ENCODE assay signal across 1 cellular context in genomic region chr17:4908301-4908700, GRCh38.
A peak's percentile ranks its signal among the peaks of the same experiment; 100 is the strongest.
TF ChIP-seq lines count a peak whose summit lies in the region.

No MANE protein-coding gene starts in this region.

TF ChIP-seq in HepG2, 621 proteins besides CTCF, POLR2A, EP300 and RAD21 (continued from another document and continues in another):
- TF ChIP-seq SP2 (CRISPR knock-in tag; IDR thresholded peaks at IDR 0.05) (no peak), GFI1 (CRISPR knock-in tag; IDR thresholded peaks at IDR 0.05; ENCODE audit: borderline replicate concordance) (peak; percentile 49; the same call in 1 of the 2 replicates), U2AF1 (optimal IDR thresholded peaks at IDR 0.05; ENCODE audit: low read depth, low read length) (no peak), ZNF770 (CRISPR knock-in tag; IDR thresholded peaks at IDR 0.05) (peak; percentile 32; the same call in 1 of the 2 replicates), HOXA3 (CRISPR knock-in tag; IDR thresholded peaks at IDR 0.05) (peak; percentile 74; the same call in 1 of the 2 replicates), SATB2 (CRISPR knock-in tag; IDR thresholded peaks at IDR 0.05) (no peak), CEBPZ (IDR thresholded peaks at IDR 0.05; ENCODE audit: low read length) (no peak), ZNF644 (CRISPR knock-in tag; IDR thresholded peaks at IDR 0.05; ENCODE audit: low read depth) (peak; percentile 35; the same call in 1 of the 2 replicates), MAFF (IDR thresholded peaks at IDR 0.05; ENCODE audit: low read depth, low read length) (no peak), RELA (CRISPR knock-in tag; IDR thresholded peaks at IDR 0.05) (no peak), MXD4 (CRISPR knock-in tag; IDR thresholded peaks at IDR 0.05) (no peak), ZNF3 (CRISPR knock-in tag; IDR thresholded peaks at IDR 0.05) (no peak), TIGD3 (CRISPR knock-in tag; IDR thresholded peaks at IDR 0.05; ENCODE audit: borderline replicate concordance) (no peak), ONECUT2 (CRISPR knock-in tag; IDR thresholded peaks at IDR 0.05) (no peak), HNRNPL (IDR thresholded peaks at IDR 0.05; ENCODE audit: low read depth, low read length) (peak; percentile 83), ZNF574 (CRISPR knock-in tag; IDR thresholded peaks at IDR 0.05) (peak; percentile 71), NFE2L2 (IDR thresholded peaks at IDR 0.05; ENCODE audit: low read length) (no peak), ZNF205 (CRISPR knock-in tag; IDR thresholded peaks at IDR 0.05) (peak; percentile 68), ZNF121 (CRISPR knock-in tag; IDR thresholded peaks at IDR 0.05) (no peak), ZNF629 (CRISPR knock-in tag; conservative IDR thresholded peaks at IDR 0.05) (peak; percentile 58), TOE1 (CRISPR knock-in tag; IDR thresholded peaks at IDR 0.05) (no peak), ZFP37 (CRISPR knock-in tag; IDR thresholded peaks at IDR 0.05; ENCODE audit: borderline replicate concordance) (peak; percentile 54; the same call in 1 of the 2 replicates), ZFYVE20 (CRISPR knock-in tag; IDR thresholded peaks at IDR 0.05; ENCODE audit: borderline replicate concordance, low read depth) (no peak), PLRG1 (conservative IDR thresholded peaks at IDR 0.05) (no peak), KDM3A (CRISPR knock-in tag; IDR thresholded peaks at IDR 0.05; ENCODE audit: low read depth) (no peak), GATAD1 (CRISPR knock-in tag; IDR thresholded peaks at IDR 0.05) (peak; percentile 62), PRDM10 (CRISPR knock-in tag; IDR thresholded peaks at IDR 0.05; ENCODE audit: low read depth) (no peak)
- TF ChIP-seq, protein P1, sequence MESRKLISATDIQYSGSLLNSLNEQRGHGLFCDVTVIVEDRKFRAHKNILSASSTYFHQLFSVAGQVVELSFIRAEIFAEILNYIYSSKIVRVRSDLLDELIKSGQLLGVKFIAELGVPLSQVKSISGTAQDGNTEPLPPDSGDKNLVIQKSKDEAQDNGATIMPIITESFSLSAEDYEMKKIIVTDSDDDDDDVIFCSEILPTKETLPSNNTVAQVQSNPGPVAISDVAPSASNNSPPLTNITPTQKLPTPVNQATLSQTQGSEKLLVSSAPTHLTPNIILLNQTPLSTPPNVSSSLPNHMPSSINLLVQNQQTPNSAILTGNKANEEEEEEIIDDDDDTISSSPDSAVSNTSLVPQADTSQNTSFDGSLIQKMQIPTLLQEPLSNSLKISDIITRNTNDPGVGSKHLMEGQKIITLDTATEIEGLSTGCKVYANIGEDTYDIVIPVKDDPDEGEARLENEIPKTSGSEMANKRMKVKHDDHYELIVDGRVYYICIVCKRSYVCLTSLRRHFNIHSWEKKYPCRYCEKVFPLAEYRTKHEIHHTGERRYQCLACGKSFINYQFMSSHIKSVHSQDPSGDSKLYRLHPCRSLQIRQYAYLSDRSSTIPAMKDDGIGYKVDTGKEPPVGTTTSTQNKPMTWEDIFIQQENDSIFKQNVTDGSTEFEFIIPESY (CRISPR knock-in tag; IDR thresholded peaks at IDR 0.05), result no peak; the same call in 1 of the 2 replicates
- TF ChIP-seq, protein P2, sequence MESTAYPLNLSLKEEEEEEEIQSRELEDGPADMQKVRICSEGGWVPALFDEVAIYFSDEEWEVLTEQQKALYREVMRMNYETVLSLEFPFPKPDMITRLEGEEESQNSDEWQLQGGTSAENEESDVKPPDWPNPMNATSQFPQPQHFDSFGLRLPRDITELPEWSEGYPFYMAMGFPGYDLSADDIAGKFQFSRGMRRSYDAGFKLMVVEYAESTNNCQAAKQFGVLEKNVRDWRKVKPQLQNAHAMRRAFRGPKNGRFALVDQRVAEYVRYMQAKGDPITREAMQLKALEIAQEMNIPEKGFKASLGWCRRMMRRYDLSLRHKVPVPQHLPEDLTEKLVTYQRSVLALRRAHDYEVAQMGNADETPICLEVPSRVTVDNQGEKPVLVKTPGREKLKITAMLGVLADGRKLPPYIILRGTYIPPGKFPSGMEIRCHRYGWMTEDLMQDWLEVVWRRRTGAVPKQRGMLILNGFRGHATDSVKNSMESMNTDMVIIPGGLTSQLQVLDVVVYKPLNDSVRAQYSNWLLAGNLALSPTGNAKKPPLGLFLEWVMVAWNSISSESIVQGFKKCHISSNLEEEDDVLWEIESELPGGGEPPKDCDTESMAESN (CRISPR knock-in tag; conservative IDR thresholded peaks at IDR 0.05), result 0 out of 2 replicates have a peak, but pooled peaks have one; percentile 44
- TF ChIP-seq, protein P3, sequence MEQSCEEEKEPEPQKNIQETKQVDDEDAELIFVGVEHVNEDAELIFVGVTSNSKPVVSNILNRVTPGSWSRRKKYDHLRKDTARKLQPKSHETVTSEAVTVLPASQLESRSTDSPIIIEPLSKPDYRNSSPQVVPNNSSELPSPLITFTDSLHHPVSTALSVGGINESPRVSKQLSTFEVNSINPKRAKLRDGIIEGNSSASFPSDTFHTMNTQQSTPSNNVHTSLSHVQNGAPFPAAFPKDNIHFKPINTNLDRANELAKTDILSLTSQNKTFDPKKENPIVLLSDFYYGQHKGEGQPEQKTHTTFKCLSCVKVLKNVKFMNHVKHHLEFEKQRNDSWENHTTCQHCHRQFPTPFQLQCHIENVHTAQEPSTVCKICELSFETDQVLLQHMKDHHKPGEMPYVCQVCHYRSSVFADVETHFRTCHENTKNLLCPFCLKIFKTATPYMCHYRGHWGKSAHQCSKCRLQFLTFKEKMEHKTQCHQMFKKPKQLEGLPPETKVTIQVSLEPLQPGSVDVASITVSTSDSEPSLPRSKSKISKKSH (CRISPR knock-in tag; IDR thresholded peaks at IDR 0.05; ENCODE audit: borderline replicate concordance), result no peak
- TF ChIP-seq, protein P4, sequence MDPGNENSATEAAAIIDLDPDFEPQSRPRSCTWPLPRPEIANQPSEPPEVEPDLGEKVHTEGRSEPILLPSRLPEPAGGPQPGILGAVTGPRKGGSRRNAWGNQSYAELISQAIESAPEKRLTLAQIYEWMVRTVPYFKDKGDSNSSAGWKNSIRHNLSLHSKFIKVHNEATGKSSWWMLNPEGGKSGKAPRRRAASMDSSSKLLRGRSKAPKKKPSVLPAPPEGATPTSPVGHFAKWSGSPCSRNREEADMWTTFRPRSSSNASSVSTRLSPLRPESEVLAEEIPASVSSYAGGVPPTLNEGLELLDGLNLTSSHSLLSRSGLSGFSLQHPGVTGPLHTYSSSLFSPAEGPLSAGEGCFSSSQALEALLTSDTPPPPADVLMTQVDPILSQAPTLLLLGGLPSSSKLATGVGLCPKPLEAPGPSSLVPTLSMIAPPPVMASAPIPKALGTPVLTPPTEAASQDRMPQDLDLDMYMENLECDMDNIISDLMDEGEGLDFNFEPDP (CRISPR knock-in tag; conservative IDR thresholded peaks at IDR 0.05), result 0 out of 2 replicates have a peak, but pooled peaks have one; percentile 9
- TF ChIP-seq, protein P5, sequence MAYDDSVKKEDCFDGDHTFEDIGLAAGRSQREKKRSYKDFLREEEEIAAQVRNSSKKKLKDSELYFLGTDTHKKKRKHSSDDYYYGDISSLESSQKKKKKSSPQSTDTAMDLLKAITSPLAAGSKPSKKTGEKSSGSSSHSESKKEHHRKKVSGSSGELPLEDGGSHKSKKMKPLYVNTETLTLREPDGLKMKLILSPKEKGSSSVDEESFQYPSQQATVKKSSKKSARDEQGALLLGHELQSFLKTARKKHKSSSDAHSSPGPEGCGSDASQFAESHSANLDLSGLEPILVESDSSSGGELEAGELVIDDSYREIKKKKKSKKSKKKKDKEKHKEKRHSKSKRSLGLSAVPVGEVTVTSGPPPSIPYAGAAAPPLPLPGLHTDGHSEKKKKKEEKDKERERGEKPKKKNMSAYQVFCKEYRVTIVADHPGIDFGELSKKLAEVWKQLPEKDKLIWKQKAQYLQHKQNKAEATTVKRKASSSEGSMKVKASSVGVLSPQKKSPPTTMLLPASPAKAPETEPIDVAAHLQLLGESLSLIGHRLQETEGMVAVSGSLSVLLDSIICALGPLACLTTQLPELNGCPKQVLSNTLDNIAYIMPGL (CRISPR knock-in tag; IDR thresholded peaks at IDR 0.05; ENCODE audit: borderline replicate concordance in 1 of 2, low read depth in 1 of 2), result peak in 1 of 2 experiments; percentile 25; a peak in 2 of 4 replicates
- TF ChIP-seq, protein P6, sequence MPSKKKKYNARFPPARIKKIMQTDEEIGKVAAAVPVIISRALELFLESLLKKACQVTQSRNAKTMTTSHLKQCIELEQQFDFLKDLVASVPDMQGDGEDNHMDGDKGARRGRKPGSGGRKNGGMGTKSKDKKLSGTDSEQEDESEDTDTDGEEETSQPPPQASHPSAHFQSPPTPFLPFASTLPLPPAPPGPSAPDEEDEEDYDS (CRISPR knock-in tag; IDR thresholded peaks at IDR 0.05), result peak; percentile 56; the same call in 1 of the 2 replicates
